23 cellular contexts compared by ENCODE assay signal in genomic region chrX:136582624-136583023, GRCh38.
"Had no signal": no experiment of that assay in that cellular context is flagged by ENCODE, and none has a peak within 500 bp of the region (broad histone marks: within the 10 kb centered on the region; RNA-seq: fewer than 3 reads in every experiment).

No MANE protein-coding gene starts in this region.

- FAIRE-seq: HepG2 had no signal

- DNase-seq: IMR-90, Karpas-422, KG1, MG63, NCI-H1092, NCI-H1105 treated with DMSO at 0.1 percent for 48 hours, NCI-H1417 treated with DMSO at 0.1 percent for 48 hours, NCI-H146, NCI-H1694 treated with DMSO at 0.1 percent for 48 hours, NCI-H1930, NCI-H2081, NCI-H2107, NCI-H2171 treated with DMSO at 0.1 percent for 48 hours, NCI-H345, NCI-H446 treated with DMSO at 0.1 percent for 48 hours, NCI-H510A treated with DMSO at 0.1 percent for 48 hours, NCI-H526, NCI-H82, SHP77, SK-N-SH, SW 1271 had no signal

- ATAC-seq: HepG2, Panc1 had no signal

- H3K4me3 ChIP-seq: MG63 had no signal
